Comparison of ENCODE assay signal across 3 cellular contexts in the genomic region with DNA sequence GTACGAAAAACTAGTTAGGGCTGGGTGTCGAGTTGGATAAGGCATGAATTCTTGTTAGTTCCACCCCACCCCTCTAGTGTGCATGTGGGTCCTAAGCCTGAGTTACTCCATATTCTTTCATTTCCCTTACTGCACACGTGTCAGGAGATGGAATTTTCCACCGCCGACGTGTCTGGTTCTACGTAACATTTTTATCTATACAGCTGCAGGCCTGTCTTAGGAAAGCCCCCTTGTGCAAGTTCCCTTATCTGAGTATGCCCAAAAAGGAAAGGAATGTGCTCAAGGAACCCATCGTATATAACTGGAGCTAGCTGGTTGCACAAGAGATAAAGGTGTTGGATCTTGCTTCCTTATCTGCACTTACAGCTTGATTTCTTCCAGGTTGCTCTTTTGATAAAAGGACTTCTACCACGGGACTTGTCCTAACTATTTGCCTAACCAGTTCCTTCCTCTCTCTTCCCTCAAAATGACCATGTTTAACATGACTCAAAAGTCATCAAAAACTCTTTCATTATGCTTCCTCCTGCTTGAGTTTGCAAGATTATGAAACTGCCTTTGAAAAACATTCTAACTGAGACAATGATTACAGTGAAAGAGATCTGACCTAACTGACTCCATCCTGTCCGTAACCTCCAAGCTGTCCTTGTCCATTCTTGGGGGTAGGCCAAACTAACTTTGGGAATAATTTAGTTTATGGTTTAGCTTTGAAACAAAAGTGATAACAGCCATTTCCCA.
TF ChIP-seq lines count a peak whose summit lies in the region.

No MANE protein-coding gene starts in this region.

TF ChIP-seq in SK-N-SH treated with all-trans-retinoic acid at 6 μM for 48 hours, 23 proteins besides CTCF, POLR2A, EP300 and RAD21 (continues in another document):
- TF ChIP-seq ESRRG (CRISPR knock-in tag; IDR thresholded peaks at IDR 0.05): peak; percentile 92
- peak; percentile 99 for TF ChIP-seq CSDC2 (CRISPR knock-in tag; IDR thresholded peaks at IDR 0.05)
- TF ChIP-seq ARNTL (CRISPR knock-in tag; IDR thresholded peaks at IDR 0.05; ENCODE audit: borderline replicate concordance, low read depth): peak; percentile 87
- peak; percentile 95 for TF ChIP-seq BACH2 (CRISPR knock-in tag; IDR thresholded peaks at IDR 0.05; ENCODE audit: borderline replicate concordance)
- peak; percentile 57 for TF ChIP-seq ZNF8 (CRISPR knock-in tag; IDR thresholded peaks at IDR 0.05)
- no peak for TF ChIP-seq ZC3H10 (CRISPR knock-in tag; IDR thresholded peaks at IDR 0.05)
- peak; percentile 100 for TF ChIP-seq SNAI2 (CRISPR knock-in tag; IDR thresholded peaks at IDR 0.05)
- no peak for TF ChIP-seq RARB (CRISPR knock-in tag; IDR thresholded peaks at IDR 0.05)
- peak; percentile 80 for TF ChIP-seq ISL1 (CRISPR knock-in tag; IDR thresholded peaks at IDR 0.05)
- TF ChIP-seq, protein P1, sequence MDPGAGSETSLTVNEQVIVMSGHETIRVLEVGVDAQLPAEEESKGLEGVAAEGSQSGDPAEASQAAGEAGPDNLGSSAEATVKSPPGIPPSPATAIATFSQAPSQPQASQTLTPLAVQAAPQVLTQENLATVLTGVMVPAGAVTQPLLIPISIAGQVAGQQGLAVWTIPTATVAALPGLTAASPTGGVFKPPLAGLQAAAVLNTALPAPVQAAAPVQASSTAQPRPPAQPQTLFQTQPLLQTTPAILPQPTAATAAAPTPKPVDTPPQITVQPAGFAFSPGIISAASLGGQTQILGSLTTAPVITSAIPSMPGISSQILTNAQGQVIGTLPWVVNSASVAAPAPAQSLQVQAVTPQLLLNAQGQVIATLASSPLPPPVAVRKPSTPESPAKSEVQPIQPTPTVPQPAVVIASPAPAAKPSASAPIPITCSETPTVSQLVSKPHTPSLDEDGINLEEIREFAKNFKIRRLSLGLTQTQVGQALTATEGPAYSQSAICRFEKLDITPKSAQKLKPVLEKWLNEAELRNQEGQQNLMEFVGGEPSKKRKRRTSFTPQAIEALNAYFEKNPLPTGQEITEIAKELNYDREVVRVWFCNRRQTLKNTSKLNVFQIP (CRISPR knock-in tag; IDR thresholded peaks at IDR 0.05; ENCODE audit: borderline replicate concordance, low read depth): peak; percentile 52; the same call in 1 of the 2 replicates
- TF ChIP-seq PPARA (CRISPR knock-in tag; IDR thresholded peaks at IDR 0.05; ENCODE audit: borderline replicate concordance): peak; percentile 92; the same call in 1 of the 2 replicates
- TF ChIP-seq CREB5 (CRISPR knock-in tag; IDR thresholded peaks at IDR 0.05; ENCODE audit: low read depth): peak; percentile 93
- TF ChIP-seq, protein P2, sequence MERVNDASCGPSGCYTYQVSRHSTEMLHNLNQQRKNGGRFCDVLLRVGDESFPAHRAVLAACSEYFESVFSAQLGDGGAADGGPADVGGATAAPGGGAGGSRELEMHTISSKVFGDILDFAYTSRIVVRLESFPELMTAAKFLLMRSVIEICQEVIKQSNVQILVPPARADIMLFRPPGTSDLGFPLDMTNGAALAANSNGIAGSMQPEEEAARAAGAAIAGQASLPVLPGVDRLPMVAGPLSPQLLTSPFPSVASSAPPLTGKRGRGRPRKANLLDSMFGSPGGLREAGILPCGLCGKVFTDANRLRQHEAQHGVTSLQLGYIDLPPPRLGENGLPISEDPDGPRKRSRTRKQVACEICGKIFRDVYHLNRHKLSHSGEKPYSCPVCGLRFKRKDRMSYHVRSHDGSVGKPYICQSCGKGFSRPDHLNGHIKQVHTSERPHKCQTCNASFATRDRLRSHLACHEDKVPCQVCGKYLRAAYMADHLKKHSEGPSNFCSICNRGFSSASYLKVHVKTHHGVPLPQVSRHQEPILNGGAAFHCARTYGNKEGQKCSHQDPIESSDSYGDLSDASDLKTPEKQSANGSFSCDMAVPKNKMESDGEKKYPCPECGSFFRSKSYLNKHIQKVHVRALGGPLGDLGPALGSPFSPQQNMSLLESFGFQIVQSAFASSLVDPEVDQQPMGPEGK (CRISPR knock-in tag; IDR thresholded peaks at IDR 0.05; ENCODE audit: borderline replicate concordance): no peak
- TF ChIP-seq GLIS3 (CRISPR knock-in tag; IDR thresholded peaks at IDR 0.05): peak; percentile 79; the same call in 1 of the 2 replicates

TF ChIP-seq in SK-N-SH, 30 proteins besides CTCF, POLR2A, EP300 and RAD21:
- TF ChIP-seq, protein P3, sequence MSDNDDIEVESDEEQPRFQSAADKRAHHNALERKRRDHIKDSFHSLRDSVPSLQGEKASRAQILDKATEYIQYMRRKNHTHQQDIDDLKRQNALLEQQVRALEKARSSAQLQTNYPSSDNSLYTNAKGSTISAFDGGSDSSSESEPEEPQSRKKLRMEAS (IDR thresholded peaks at IDR 0.05; ENCODE audit: low read depth): no peak

TF ChIP-seq in HepG2, 621 proteins besides CTCF, POLR2A, EP300 and RAD21 (continues in another document):
- TF ChIP-seq CBX5 (CRISPR knock-in tag; IDR thresholded peaks at IDR 0.05; ENCODE audit: borderline replicate concordance): peak; percentile 85; the same call in 1 of the 2 replicates
- TF ChIP-seq ZNF124 (CRISPR knock-in tag; IDR thresholded peaks at IDR 0.05): peak; percentile 97; the same call in 1 of the 2 replicates
- peak; percentile 33; the same call in 1 of the 2 replicates for TF ChIP-seq ZSCAN9 (CRISPR knock-in tag; IDR thresholded peaks at IDR 0.05; ENCODE audit: borderline replicate concordance)
- TF ChIP-seq ZMYM3 (CRISPR knock-in tag; IDR thresholded peaks at IDR 0.05): peak; percentile 44; the same call in 1 of the 2 replicates
- peak; percentile 91 for TF ChIP-seq NFIC (IDR thresholded peaks at IDR 0.05; ENCODE audit: low read length)
- no peak for TF ChIP-seq NRL (CRISPR knock-in tag; IDR thresholded peaks at IDR 0.05; ENCODE audit: borderline replicate concordance)
- TF ChIP-seq TCF7L2 (IDR thresholded peaks at IDR 0.05; ENCODE audit: low read depth, low read length): peak; percentile 75
- no peak for TF ChIP-seq SP2 (CRISPR knock-in tag; IDR thresholded peaks at IDR 0.05)
- TF ChIP-seq KDM4B (CRISPR knock-in tag; IDR thresholded peaks at IDR 0.05): no peak
- TF ChIP-seq ZBTB25 (CRISPR knock-in tag; IDR thresholded peaks at IDR 0.05): no peak; the same call in 1 of the 2 replicates
- 0 out of 2 replicates have a peak, but pooled peaks have one; percentile 44 for TF ChIP-seq GZF1 (CRISPR knock-in tag; IDR thresholded peaks at IDR 0.05)
- TF ChIP-seq ARNT2 (CRISPR knock-in tag; IDR thresholded peaks at IDR 0.05; ENCODE audit: low read depth): 0 out of 2 replicates have a peak, but pooled peaks have one; percentile 59
- peak; percentile 68; the same call in 1 of the 2 replicates for TF ChIP-seq MIER3 (CRISPR knock-in tag; IDR thresholded peaks at IDR 0.05; ENCODE audit: borderline replicate concordance)
- TF ChIP-seq WIZ (CRISPR knock-in tag; IDR thresholded peaks at IDR 0.05): 0 out of 2 replicates have a peak, but pooled peaks have one; percentile 31
- peak; percentile 77 for TF ChIP-seq CBFB (CRISPR knock-in tag; IDR thresholded peaks at IDR 0.05)
- TF ChIP-seq, protein P4, sequence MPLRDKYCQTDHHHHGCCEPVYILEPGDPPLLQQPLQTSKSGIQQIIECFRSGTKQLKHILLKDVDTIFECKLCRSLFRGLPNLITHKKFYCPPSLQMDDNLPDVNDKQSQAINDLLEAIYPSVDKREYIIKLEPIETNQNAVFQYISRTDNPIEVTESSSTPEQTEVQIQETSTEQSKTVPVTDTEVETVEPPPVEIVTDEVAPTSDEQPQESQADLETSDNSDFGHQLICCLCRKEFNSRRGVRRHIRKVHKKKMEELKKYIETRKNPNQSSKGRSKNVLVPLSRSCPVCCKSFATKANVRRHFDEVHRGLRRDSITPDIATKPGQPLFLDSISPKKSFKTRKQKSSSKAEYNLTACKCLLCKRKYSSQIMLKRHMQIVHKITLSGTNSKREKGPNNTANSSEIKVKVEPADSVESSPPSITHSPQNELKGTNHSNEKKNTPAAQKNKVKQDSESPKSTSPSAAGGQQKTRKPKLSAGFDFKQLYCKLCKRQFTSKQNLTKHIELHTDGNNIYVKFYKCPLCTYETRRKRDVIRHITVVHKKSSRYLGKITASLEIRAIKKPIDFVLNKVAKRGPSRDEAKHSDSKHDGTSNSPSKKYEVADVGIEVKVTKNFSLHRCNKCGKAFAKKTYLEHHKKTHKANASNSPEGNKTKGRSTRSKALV (CRISPR knock-in tag; IDR thresholded peaks at IDR 0.05): peak; percentile 85
- TF ChIP-seq RARG (CRISPR knock-in tag; IDR thresholded peaks at IDR 0.05; ENCODE audit: low read depth): no peak
- TF ChIP-seq ZFX (CRISPR knock-in tag; IDR thresholded peaks at IDR 0.05; ENCODE audit: low read depth): peak; percentile 57
- TF ChIP-seq ZNF256 (CRISPR knock-in tag; conservative IDR thresholded peaks at IDR 0.05): peak; percentile 76; the same call in 1 of the 2 replicates
- TF ChIP-seq PCBP2 (optimal IDR thresholded peaks at IDR 0.05; ENCODE audit: low read depth, low read length, poor library complexity, severe bottlenecking): no peak
- TF ChIP-seq ZNF24 (IDR thresholded peaks at IDR 0.05): no peak
- no peak for TF ChIP-seq ZNF18 (CRISPR knock-in tag; IDR thresholded peaks at IDR 0.05; ENCODE audit: insufficient replicate concordance)
- peak; percentile 63; the same call in 1 of the 2 replicates for TF ChIP-seq FOSL1 (CRISPR knock-in tag; IDR thresholded peaks at IDR 0.05; ENCODE audit: borderline replicate concordance)
- no peak for TF ChIP-seq BRF2 (CRISPR knock-in tag; IDR thresholded peaks at IDR 0.05)
- no peak for TF ChIP-seq ATAD3A (CRISPR knock-in tag; IDR thresholded peaks at IDR 0.05)
- TF ChIP-seq REL (CRISPR knock-in tag; conservative IDR thresholded peaks at IDR 0.05): no peak
- no peak for TF ChIP-seq MATR3 (CRISPR knock-in tag; IDR thresholded peaks at IDR 0.05)
- TF ChIP-seq ZHX1 (CRISPR knock-in tag; IDR thresholded peaks at IDR 0.05; ENCODE audit: low read depth): peak; percentile 83; the same call in 1 of the 2 replicates
- TF ChIP-seq ZNF264 (CRISPR knock-in tag; IDR thresholded peaks at IDR 0.05): peak; percentile 60; the same call in 1 of the 2 replicates
- no peak for TF ChIP-seq ZNF737 (CRISPR knock-in tag; IDR thresholded peaks at IDR 0.05; ENCODE audit: borderline replicate concordance)
- TF ChIP-seq PAXIP1 (CRISPR knock-in tag; conservative IDR thresholded peaks at IDR 0.05): peak; percentile 83
